ENCODE assay signal across 8 cellular contexts in genomic region chr11:64778473-64779298, GRCh38. TPM values are rescaled to one million over a fixed set of nuclear protein-coding genes. Genes with fewer than 3 reads are reported as not detected.
DNase-seq lines count a peak whose midpoint lies in the region; ATAC-seq and TF ChIP-seq lines count a peak whose summit lies in the region.

TSS of gene SF1 (minus strand) at chr11:64778542. CDS start at chr11:64778392, 150 bp downstream.

- intact Hi-C loops in testis (cut with DNase I; ENCODE audit: low total_unique reads), result no loop called here

- H3K27ac Mint-ChIP-seq in activated naive CD8-positive, alpha-beta T cell treated with anti-CD3 and anti-CD28 coated beads for 36 hours, result peak within 1 kb of the TSS; percentile 97

- peak within 1 kb of the TSS; percentile 99 to 100 for H3K27ac ChIP-seq in testis

- H3K36me3 Mint-ChIP-seq in activated naive CD8-positive, alpha-beta T cell treated with anti-CD3 and anti-CD28 coated beads for 36 hours, result peaks cover 42% of the 10 kb centered on the region

- CTCF ChIA-PET in GM10248 (lab: Yijun Ruan, JAX), result interaction anchor here (0.6 to 3.6 kb wide), 7 partner anchors 10 to 130 kb away, joined by 3 to 13 read pairs (median 3); partner anchors contain the start of gene PYGM

- no peaks in the 10 kb centered on the region for H3K9me3 Mint-ChIP-seq in activated naive CD8-positive, alpha-beta T cell treated with anti-CD3 and anti-CD28 coated beads for 36 hours

- H3K27me3 ChIP-seq in testis, result no peaks in the 10 kb centered on the region

- no peaks in the 10 kb centered on the region for H3K27me3 Mint-ChIP-seq in activated naive CD8-positive, alpha-beta T cell treated with anti-CD3 and anti-CD28 coated beads for 36 hours

- peak; percentile 81 for ATAC-seq in HG02610 (IDR thresholded peaks at IDR 0.05; ENCODE audit: unreplicated experiment)
- peak; percentile 95 for ATAC-seq in omental fat pad (ENCODE audit: low FRiP score)

- peaks cover 50% of the 10 kb centered on the region for H3K4me1 Mint-ChIP-seq in activated naive CD8-positive, alpha-beta T cell treated with anti-CD3 and anti-CD28 coated beads for 36 hours

- H3K4me3 ChIP-seq in testis, result peak within 1 kb of the TSS; percentile 80 to 99

- peak; percentile 95 for TF ChIP-seq POLR2A in testis (IDR thresholded peaks at IDR 0.05)

- H3K9me3 ChIP-seq in testis, result no peaks in the 10 kb centered on the region

- H3K4me3 Mint-ChIP-seq in activated naive CD8-positive, alpha-beta T cell treated with anti-CD3 and anti-CD28 coated beads for 36 hours, result peak within 1 kb of the TSS; percentile 91

- DNase-seq in GM10248 (ENCODE audit: extremely low spot score) (peak; percentile 97), NCI-H1092 treated with DMSO at 0.1 percent for 48 hours (lab: John Stamatoyannopoulos, UW) (peak; percentile 100), SKM-1 (lab: John Stamatoyannopoulos, UW; ENCODE audit: unreplicated experiment) (peak; percentile 100), glomerular visceral epithelial cell (ENCODE audit: extremely low spot score) (peak; percentile 100), omental fat pad (ENCODE audit: low spot score) (peak; percentile 92), testis (peak; percentile 100)
- DNase-seq in activated naive CD8-positive, alpha-beta T cell treated with anti-CD3 and anti-CD28 coated beads for 36 hours, result peak; percentile 98

- no peaks in the 10 kb centered on the region for H3K36me3 ChIP-seq in testis (ENCODE audit: low read depth, missing control alignments)

- 0 to 1% methylated on average over 46 to 71 of the region's 80 CpGs for WGBS in testis, 2 donors

- H3K4me1 ChIP-seq in testis, result peaks cover 38% of the 10 kb centered on the region

- TF ChIP-seq CTCF in GM10248 (IDR thresholded peaks at IDR 0.05; ENCODE audit: control extremely low read depth, extremely low read depth, low read depth, missing control alignments) (no peak), omental fat pad (IDR thresholded peaks at IDR 0.05) (no peak), testis (IDR thresholded peaks at IDR 0.05) (peak in 2 of 3 experiments; percentile 10 to 41)

- POLR2A ChIA-PET in GM10248 (lab: Yijun Ruan, JAX), result interaction anchor here (0.6 to 1.1 kb wide), 10 partner anchors 8 to 722 kb away, joined by 3 to 9 read pairs (median 3); partner anchors contain the start of genes EHD1, MALAT1, PYGM and ZNHIT2

RNA-seq across cellular contexts. Expression of gene SF1, which starts in this region (rescaled TPM):
- 100 to 1,000 TPM; 453 to 463 TPM for total RNA-seq in activated naive CD8-positive, alpha-beta T cell treated with anti-CD3 and anti-CD28 coated beads for 36 hours
- total RNA-seq in omental fat pad, result 100 to 1,000 TPM; 209 to 411 (median 320) TPM
- 100 to 1,000 TPM; 431 to 499 TPM for total RNA-seq in testis
- polyA plus RNA-seq in testis (ENCODE audit: insufficient read depth, low read depth, low replicate concordance), result 455 TPM

Comparison
In these comparisons a context has a peak if more than half of its experiments do, and no peak if none do; other contexts are left out.
1. Peak in every context shown above with its lines: DNase-seq, ATAC-seq, H3K4me3 ChIP-seq and H3K27ac ChIP-seq.
2. CTCF ChIP-seq: peak in testis (2 of 3); none in GM10248 (single experiment) and omental fat pad (0 of 3).